In the genomic region with DNA sequence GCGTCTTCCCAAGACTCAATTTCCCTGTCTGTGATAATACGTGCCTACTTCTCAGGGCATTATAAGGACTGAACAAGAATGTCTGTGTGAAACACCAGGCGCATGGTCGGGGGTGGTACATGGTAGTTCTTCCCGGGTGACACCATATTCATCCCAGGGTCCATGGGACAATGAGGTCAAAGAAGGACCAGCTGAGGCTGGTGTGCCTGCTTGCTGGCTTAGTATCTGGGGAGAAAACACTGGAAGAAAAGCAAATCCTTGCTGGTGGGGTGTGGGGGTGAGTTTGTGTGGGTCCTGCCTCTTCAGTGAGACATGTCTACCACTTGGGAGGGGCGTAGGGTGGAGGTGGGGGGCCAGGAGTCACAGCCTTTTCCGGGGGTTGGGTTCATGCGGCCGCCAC, we compare ENCODE assay signal across 1 cellular context.
TF ChIP-seq lines count a peak whose summit lies in the region.

No MANE protein-coding gene starts in this region.

TF ChIP-seq in HepG2, 621 proteins besides CTCF, POLR2A, EP300 and RAD21 (continued from another document):
- TF ChIP-seq, protein P1, sequence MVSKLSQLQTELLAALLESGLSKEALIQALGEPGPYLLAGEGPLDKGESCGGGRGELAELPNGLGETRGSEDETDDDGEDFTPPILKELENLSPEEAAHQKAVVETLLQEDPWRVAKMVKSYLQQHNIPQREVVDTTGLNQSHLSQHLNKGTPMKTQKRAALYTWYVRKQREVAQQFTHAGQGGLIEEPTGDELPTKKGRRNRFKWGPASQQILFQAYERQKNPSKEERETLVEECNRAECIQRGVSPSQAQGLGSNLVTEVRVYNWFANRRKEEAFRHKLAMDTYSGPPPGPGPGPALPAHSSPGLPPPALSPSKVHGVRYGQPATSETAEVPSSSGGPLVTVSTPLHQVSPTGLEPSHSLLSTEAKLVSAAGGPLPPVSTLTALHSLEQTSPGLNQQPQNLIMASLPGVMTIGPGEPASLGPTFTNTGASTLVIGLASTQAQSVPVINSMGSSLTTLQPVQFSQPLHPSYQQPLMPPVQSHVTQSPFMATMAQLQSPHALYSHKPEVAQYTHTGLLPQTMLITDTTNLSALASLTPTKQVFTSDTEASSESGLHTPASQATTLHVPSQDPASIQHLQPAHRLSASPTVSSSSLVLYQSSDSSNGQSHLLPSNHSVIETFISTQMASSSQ (IDR thresholded peaks at IDR 0.05; ENCODE audit: low read depth): no peak
- TF ChIP-seq, protein P1 (CRISPR knock-in tag; IDR thresholded peaks at IDR 0.05; ENCODE audit: borderline replicate concordance): no peak
- no peak for TF ChIP-seq ZNF329 (CRISPR knock-in tag; IDR thresholded peaks at IDR 0.05; ENCODE audit: low read depth)
- TF ChIP-seq SNAI1 (CRISPR knock-in tag; IDR thresholded peaks at IDR 0.05; ENCODE audit: borderline replicate concordance): no peak
- TF ChIP-seq, protein P2, sequence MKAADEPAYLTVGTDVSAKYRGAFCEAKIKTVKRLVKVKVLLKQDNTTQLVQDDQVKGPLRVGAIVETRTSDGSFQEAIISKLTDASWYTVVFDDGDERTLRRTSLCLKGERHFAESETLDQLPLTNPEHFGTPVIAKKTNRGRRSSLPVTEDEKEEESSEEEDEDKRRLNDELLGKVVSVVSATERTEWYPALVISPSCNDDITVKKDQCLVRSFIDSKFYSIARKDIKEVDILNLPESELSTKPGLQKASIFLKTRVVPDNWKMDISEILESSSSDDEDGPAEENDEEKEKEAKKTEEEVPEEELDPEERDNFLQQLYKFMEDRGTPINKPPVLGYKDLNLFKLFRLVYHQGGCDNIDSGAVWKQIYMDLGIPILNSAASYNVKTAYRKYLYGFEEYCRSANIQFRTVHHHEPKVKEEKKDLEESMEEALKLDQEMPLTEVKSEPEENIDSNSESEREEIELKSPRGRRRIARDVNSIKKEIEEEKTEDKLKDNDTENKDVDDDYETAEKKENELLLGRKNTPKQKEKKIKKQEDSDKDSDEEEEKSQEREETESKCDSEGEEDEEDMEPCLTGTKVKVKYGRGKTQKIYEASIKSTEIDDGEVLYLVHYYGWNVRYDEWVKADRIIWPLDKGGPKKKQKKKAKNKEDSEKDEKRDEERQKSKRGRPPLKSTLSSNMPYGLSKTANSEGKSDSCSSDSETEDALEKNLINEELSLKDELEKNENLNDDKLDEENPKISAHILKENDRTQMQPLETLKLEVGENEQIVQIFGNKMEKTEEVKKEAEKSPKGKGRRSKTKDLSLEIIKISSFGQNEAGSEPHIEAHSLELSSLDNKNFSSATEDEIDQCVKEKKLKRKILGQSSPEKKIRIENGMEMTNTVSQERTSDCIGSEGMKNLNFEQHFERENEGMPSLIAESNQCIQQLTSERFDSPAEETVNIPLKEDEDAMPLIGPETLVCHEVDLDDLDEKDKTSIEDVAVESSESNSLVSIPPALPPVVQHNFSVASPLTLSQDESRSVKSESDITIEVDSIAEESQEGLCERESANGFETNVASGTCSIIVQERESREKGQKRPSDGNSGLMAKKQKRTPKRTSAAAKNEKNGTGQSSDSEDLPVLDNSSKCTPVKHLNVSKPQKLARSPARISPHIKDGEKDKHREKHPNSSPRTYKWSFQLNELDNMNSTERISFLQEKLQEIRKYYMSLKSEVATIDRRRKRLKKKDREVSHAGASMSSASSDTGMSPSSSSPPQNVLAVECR (CRISPR knock-in tag; IDR thresholded peaks at IDR 0.05; ENCODE audit: borderline replicate concordance): no peak
- no peak for TF ChIP-seq ZNF484 (CRISPR knock-in tag; IDR thresholded peaks at IDR 0.05; ENCODE audit: borderline replicate concordance, low read depth)
- TF ChIP-seq, protein P3, sequence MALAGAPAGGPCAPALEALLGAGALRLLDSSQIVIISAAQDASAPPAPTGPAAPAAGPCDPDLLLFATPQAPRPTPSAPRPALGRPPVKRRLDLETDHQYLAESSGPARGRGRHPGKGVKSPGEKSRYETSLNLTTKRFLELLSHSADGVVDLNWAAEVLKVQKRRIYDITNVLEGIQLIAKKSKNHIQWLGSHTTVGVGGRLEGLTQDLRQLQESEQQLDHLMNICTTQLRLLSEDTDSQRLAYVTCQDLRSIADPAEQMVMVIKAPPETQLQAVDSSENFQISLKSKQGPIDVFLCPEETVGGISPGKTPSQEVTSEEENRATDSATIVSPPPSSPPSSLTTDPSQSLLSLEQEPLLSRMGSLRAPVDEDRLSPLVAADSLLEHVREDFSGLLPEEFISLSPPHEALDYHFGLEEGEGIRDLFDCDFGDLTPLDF (CRISPR knock-in tag; IDR thresholded peaks at IDR 0.05): no peak
